1 cellular context compared by ENCODE assay signal in genomic region chr1:239896569-239896968, GRCh38.
TF ChIP-seq lines count a peak whose summit lies in the region.

No MANE protein-coding gene starts in this region.

TF ChIP-seq in SK-N-SH, 30 proteins besides CTCF, POLR2A, EP300 and RAD21 (continued from another document):
- TF ChIP-seq REST (IDR thresholded peaks at IDR 0.05; ENCODE audit: low read depth, low read length), result no peak
